20 cellular contexts compared by ENCODE assay signal in genomic region chr6:39922821-39923220, GRCh38. TPM values are rescaled to one million over a fixed set of nuclear protein-coding genes. Genes with fewer than 3 reads are reported as not detected.
DNase-seq lines count a peak whose midpoint lies in the region; ATAC-seq, FAIRE-seq and TF ChIP-seq lines count a peak whose summit lies in the region.
"Had no signal": no experiment of that assay in that cellular context is flagged by ENCODE, and none has a peak within 500 bp of the region (broad histone marks: within the 10 kb centered on the region; RNA-seq: fewer than 3 reads in every experiment).

No MANE protein-coding gene starts in this region.

- no peak overlapping the region for H3K4me3 Mint-ChIP-seq in activated CD8-positive, alpha-beta T cell treated with anti-CD3 and anti-CD28 coated beads for 36 hours
- H3K4me3 Mint-ChIP-seq in activated CD8-positive, alpha-beta T cell treated with anti-CD3 and anti-CD28 coated beads, Interleukin-2, amount 10 ng/mL, durations not matched to agents 7 days and 5 days: no peak overlapping the region
- no peak overlapping the region for H3K4me3 Mint-ChIP-seq in osteocyte (ENCODE audit: unreplicated experiment)
- no peak overlapping the region for H3K4me3 Mint-ChIP-seq in activated CD4-positive, alpha-beta T cell treated with anti-CD3 and anti-CD28 coated beads for 36 hours
- H3K4me3 Mint-ChIP-seq: CD4-positive, CD25-positive, alpha-beta regulatory T cell had no signal

- no peak for TF ChIP-seq CTCF in activated CD8-positive, alpha-beta T cell treated with anti-CD3 and anti-CD28 coated beads for 36 hours (IDR thresholded peaks at IDR 0.05)
- TF ChIP-seq CTCF in DND-41 (IDR thresholded peaks at IDR 0.05; ENCODE audit: borderline replicate concordance, extremely low read depth, low read length, poor library complexity, severe bottlenecking): no peak
- TF ChIP-seq CTCF in kidney (IDR thresholded peaks at IDR 0.05; ENCODE audit: borderline replicate concordance, extremely low read depth, insufficient read depth): no peak
- TF ChIP-seq CTCF in GM10248 (IDR thresholded peaks at IDR 0.05; ENCODE audit: control extremely low read depth, extremely low read depth, low read depth, missing control alignments): no peak
- TF ChIP-seq CTCF in osteocyte (IDR thresholded peaks at IDR 0.05): no peak

- H3K27me3 ChIP-seq in DND-41 (ENCODE audit: insufficient read depth, low read length, poor library complexity): no peaks in the 10 kb centered on the region
- H3K27me3 ChIP-seq in subcutaneous abdominal adipose tissue (ENCODE audit: control insufficient read depth in 5 of 5, insufficient read depth in 4 of 5, low read length in 5 of 5): no peaks in the 10 kb centered on the region

- CTCF ChIA-PET in activated CD8-positive, alpha-beta T cell treated with anti-CD3 and anti-CD28 coated beads for 36 hours (lab: Charles Lee): no interaction called here
- CTCF ChIA-PET in activated CD8-positive, alpha-beta T cell treated with anti-CD3 and anti-CD28 coated beads, Interleukin-2, amount 10 ng/mL, durations not matched to agents 7 days and 5 days (lab: Charles Lee): no interaction called here
- CTCF ChIA-PET in GM10248 (lab: Yijun Ruan, JAX): interaction anchor here (1.3 kb wide), 1 partner anchor 49 kb away, joined by 4 read pairs; no protein-coding TSS in a partner anchor
- CTCF ChIA-PET in activated CD4-positive, alpha-beta T cell treated with anti-CD3 and anti-CD28 coated beads for 36 hours (lab: Charles Lee): no interaction called here

- DNase-seq in activated CD8-positive, alpha-beta T cell treated with anti-CD3 and anti-CD28 coated beads for 36 hours: peak; percentile 9
- DNase-seq in activated CD8-positive, alpha-beta T cell treated with anti-CD3 and anti-CD28 coated beads, Interleukin-2, amount 10 ng/mL, durations not matched to agents 7 days and 5 days: no peak
- DNase-seq in DND-41 (peak; percentile 66), kidney (no peak), GM10248 (ENCODE audit: extremely low spot score) (no peak), osteocyte (ENCODE audit: extremely low spot score, unreplicated experiment) (no peak)
- no peak for DNase-seq in activated CD4-positive, alpha-beta T cell treated with anti-CD3 and anti-CD28 coated beads for 36 hours
- DNase-seq: AML-193; CD4-positive, CD25-positive, alpha-beta regulatory T cell; COR-L47; GDM1; HCEC 1CT; KBM-7; NCI-H1436; NCI-H1930; NCI-H226; NCI-H524; NCI-H82; SHP77 had no signal

- no peak overlapping the region for H3K27ac Mint-ChIP-seq in activated CD8-positive, alpha-beta T cell treated with anti-CD3 and anti-CD28 coated beads for 36 hours
- H3K27ac Mint-ChIP-seq in activated CD8-positive, alpha-beta T cell treated with anti-CD3 and anti-CD28 coated beads, Interleukin-2, amount 10 ng/mL, durations not matched to agents 7 days and 5 days: no peak overlapping the region
- H3K27ac Mint-ChIP-seq in osteocyte (ENCODE audit: unreplicated experiment): no peak overlapping the region
- no peak overlapping the region for H3K27ac Mint-ChIP-seq in activated CD4-positive, alpha-beta T cell treated with anti-CD3 and anti-CD28 coated beads for 36 hours
- H3K27ac Mint-ChIP-seq: CD4-positive, CD25-positive, alpha-beta regulatory T cell had no signal

- H3K4me1 ChIP-seq in DND-41 (ENCODE audit: insufficient read depth, low read length) (peaks cover 19% of the 10 kb centered on the region), kidney (ENCODE audit: control insufficient read depth in 1 of 2, insufficient read depth in 1 of 2, low read depth in 1 of 2, low read length in 2 of 2) (peaks cover 28 to 53% of the 10 kb centered on the region in 2 donors), subcutaneous abdominal adipose tissue (ENCODE audit: control insufficient read depth in 5 of 5, insufficient read depth in 5 of 5, low read length in 5 of 5) (peaks cover 2 to 62% (median 44%) of the 10 kb centered on the region in 5 donors)

- no peaks in the 10 kb centered on the region for H3K9me3 ChIP-seq in DND-41 (ENCODE audit: insufficient read depth, low read length, severe bottlenecking)
- no peaks in the 10 kb centered on the region for H3K9me3 ChIP-seq in kidney (ENCODE audit: control insufficient read depth in 1 of 2, low read length in 2 of 2)
- no peaks in the 10 kb centered on the region for H3K9me3 ChIP-seq in subcutaneous abdominal adipose tissue (ENCODE audit: control insufficient read depth in 5 of 5, low read length in 5 of 5)

- intact Hi-C loops in activated CD8-positive, alpha-beta T cell treated with anti-CD3 and anti-CD28 coated beads for 36 hours (cut with micrococcal nuclease): no loop called here
- intact Hi-C loops in kidney (cut with DNase I): no loop called here
- intact Hi-C loops in activated CD4-positive, alpha-beta T cell treated with anti-CD3 and anti-CD28 coated beads for 36 hours (cut with DNase I, micrococcal nuclease): no loop called here

- no peak for FAIRE-seq in kidney (lab: Jason Lieb, UNC)

- H3K4me2 ChIP-seq in DND-41 (ENCODE audit: insufficient read depth, low read length): no peak overlapping the region

- no peaks in the 10 kb centered on the region for H3K79me2 ChIP-seq in DND-41 (ENCODE audit: insufficient read depth, low read length)

- H2AFZ ChIP-seq in DND-41 (ENCODE audit: low read depth, low read length): peak overlapping the region; percentile 46

- H3K4me3 ChIP-seq in DND-41 (ENCODE audit: low read depth in 1 of 2, low read length in 2 of 2) (no peak overlapping the region), kidney (ENCODE audit: low read length in 2 of 2) (no peak overlapping the region), subcutaneous abdominal adipose tissue (ENCODE audit: low read depth in 1 of 5, low read length in 5 of 5) (peak overlapping the region in 1 of 5 donors; percentile 13)

- no peak overlapping the region for H3K9ac ChIP-seq in DND-41 (ENCODE audit: low read depth, low read length)
- peak overlapping the region in 1 of 2 donors; percentile 40 for H3K9ac ChIP-seq in kidney (ENCODE audit: low read length in 2 of 2)
- peak overlapping the region in 1 of 5 donors; percentile 23 for H3K9ac ChIP-seq in subcutaneous abdominal adipose tissue (ENCODE audit: low read length in 5 of 5)

- no peaks in the 10 kb centered on the region for H4K20me1 ChIP-seq in DND-41 (ENCODE audit: insufficient read depth, low read length)

- no peak for ATAC-seq in activated CD8-positive, alpha-beta T cell treated with anti-CD3 and anti-CD28 coated beads for 36 hours
- no peak for ATAC-seq in activated CD8-positive, alpha-beta T cell treated with anti-CD3 and anti-CD28 coated beads, Interleukin-2, amount 10 ng/mL, durations not matched to agents 7 days and 5 days
- peak; percentile 95 for ATAC-seq in DND-41 (ENCODE audit: insufficient read depth, low read depth)
- no peak for ATAC-seq in activated CD4-positive, alpha-beta T cell treated with anti-CD3 and anti-CD28 coated beads for 36 hours

- peaks cover 8% of the 10 kb centered on the region for H3K4me1 Mint-ChIP-seq in activated CD8-positive, alpha-beta T cell treated with anti-CD3 and anti-CD28 coated beads for 36 hours (ENCODE audit: low read depth)
- H3K4me1 Mint-ChIP-seq in activated CD8-positive, alpha-beta T cell treated with anti-CD3 and anti-CD28 coated beads, Interleukin-2, amount 10 ng/mL, durations not matched to agents 7 days and 5 days (ENCODE audit: low read depth): peaks cover 7% of the 10 kb centered on the region
- peaks cover 3% of the 10 kb centered on the region for H3K4me1 Mint-ChIP-seq in osteocyte (ENCODE audit: unreplicated experiment)
- H3K4me1 Mint-ChIP-seq in activated CD4-positive, alpha-beta T cell treated with anti-CD3 and anti-CD28 coated beads for 36 hours: peaks cover 4% of the 10 kb centered on the region

- peaks cover 4% of the 10 kb centered on the region for H3K9me3 Mint-ChIP-seq in activated CD8-positive, alpha-beta T cell treated with anti-CD3 and anti-CD28 coated beads for 36 hours
- no peaks in the 10 kb centered on the region for H3K9me3 Mint-ChIP-seq in activated CD8-positive, alpha-beta T cell treated with anti-CD3 and anti-CD28 coated beads, Interleukin-2, amount 10 ng/mL, durations not matched to agents 7 days and 5 days (ENCODE audit: insufficient read depth)
- no peaks in the 10 kb centered on the region for H3K9me3 Mint-ChIP-seq in osteocyte (ENCODE audit: unreplicated experiment)
- no peaks in the 10 kb centered on the region for H3K9me3 Mint-ChIP-seq in activated CD4-positive, alpha-beta T cell treated with anti-CD3 and anti-CD28 coated beads for 36 hours (ENCODE audit: low read depth)

- POLR2A ChIA-PET in activated CD8-positive, alpha-beta T cell treated with anti-CD3 and anti-CD28 coated beads for 36 hours (lab: Charles Lee): no interaction called here
- POLR2A ChIA-PET in activated CD8-positive, alpha-beta T cell treated with anti-CD3 and anti-CD28 coated beads, Interleukin-2, amount 10 ng/mL, durations not matched to agents 7 days and 5 days (lab: Charles Lee): no interaction called here
- POLR2A ChIA-PET in GM10248 (lab: Yijun Ruan, JAX): no interaction called here
- POLR2A ChIA-PET in activated CD4-positive, alpha-beta T cell treated with anti-CD3 and anti-CD28 coated beads for 36 hours (lab: Charles Lee): no interaction called here

- no peaks in the 10 kb centered on the region for H3K36me3 ChIP-seq in DND-41 (ENCODE audit: insufficient read depth, low read length)
- H3K36me3 ChIP-seq in kidney (ENCODE audit: control insufficient read depth in 1 of 2, insufficient read depth in 2 of 2, low read length in 2 of 2): peaks cover 5 to 38% of the 10 kb centered on the region in 2 donors
- H3K36me3 ChIP-seq in subcutaneous abdominal adipose tissue (ENCODE audit: control insufficient read depth in 5 of 5, insufficient read depth in 5 of 5, low read length in 5 of 5): peaks cover 9 to 52% (median 40%) of the 10 kb centered on the region in 5 donors

- no peaks in the 10 kb centered on the region for H3K27me3 Mint-ChIP-seq in activated CD8-positive, alpha-beta T cell treated with anti-CD3 and anti-CD28 coated beads for 36 hours
- H3K27me3 Mint-ChIP-seq in activated CD8-positive, alpha-beta T cell treated with anti-CD3 and anti-CD28 coated beads, Interleukin-2, amount 10 ng/mL, durations not matched to agents 7 days and 5 days (ENCODE audit: low read depth): no peaks in the 10 kb centered on the region
- no peaks in the 10 kb centered on the region for H3K27me3 Mint-ChIP-seq in osteocyte (ENCODE audit: unreplicated experiment)
- no peaks in the 10 kb centered on the region for H3K27me3 Mint-ChIP-seq in activated CD4-positive, alpha-beta T cell treated with anti-CD3 and anti-CD28 coated beads for 36 hours
- H3K27me3 Mint-ChIP-seq: CD4-positive, CD25-positive, alpha-beta regulatory T cell had no signal

- peak overlapping the region; percentile 64 for H3K27ac ChIP-seq in DND-41 (ENCODE audit: low read length)
- peak overlapping the region; percentile 54 to 86 for H3K27ac ChIP-seq in kidney (ENCODE audit: low read depth in 2 of 2, low read length in 2 of 2)
- peak overlapping the region; percentile 85 for H3K27ac ChIP-seq in subcutaneous abdominal adipose tissue (ENCODE audit: low read depth, low read length)

- H3K36me3 Mint-ChIP-seq in activated CD8-positive, alpha-beta T cell treated with anti-CD3 and anti-CD28 coated beads for 36 hours (ENCODE audit: low read depth): no peaks in the 10 kb centered on the region
- H3K36me3 Mint-ChIP-seq in activated CD8-positive, alpha-beta T cell treated with anti-CD3 and anti-CD28 coated beads, Interleukin-2, amount 10 ng/mL, durations not matched to agents 7 days and 5 days (ENCODE audit: low read depth): no peaks in the 10 kb centered on the region
- H3K36me3 Mint-ChIP-seq in osteocyte (ENCODE audit: unreplicated experiment): peaks cover 37% of the 10 kb centered on the region
- H3K36me3 Mint-ChIP-seq in activated CD4-positive, alpha-beta T cell treated with anti-CD3 and anti-CD28 coated beads for 36 hours (ENCODE audit: low read depth): peaks cover 14% of the 10 kb centered on the region
- H3K36me3 Mint-ChIP-seq: CD4-positive, CD25-positive, alpha-beta regulatory T cell had no signal

RNA-seq across cellular contexts. Expression of gene MOCS1, which starts 11.4 kb away (rescaled TPM):
- total RNA-seq in activated CD8-positive, alpha-beta T cell treated with anti-CD3 and anti-CD28 coated beads for 36 hours: 1 to 10 TPM; 1.5 to 1.8 TPM
- not detected for total RNA-seq in activated CD8-positive, alpha-beta T cell treated with anti-CD3 and anti-CD28 coated beads, Interleukin-2, amount 10 ng/mL, durations not matched to agents 7 days and 5 days
- 25.9 TPM for total RNA-seq in kidney
- 41.3 TPM for polyA plus RNA-seq in kidney (ENCODE audit: insufficient read depth, low read depth, low replicate concordance)
- total RNA-seq in osteocyte: 14.9 and 15.1 TPM in 2 replicates
- total RNA-seq in activated CD4-positive, alpha-beta T cell treated with anti-CD3 and anti-CD28 coated beads for 36 hours: 1 to 10 TPM; 6.2 to 6.4 TPM

Comparison
In these comparisons a context has a peak if more than half of its experiments do, and no peak if none do; other contexts are left out.
1. DNase-seq: peak in activated CD8-positive, alpha-beta T cell treated with anti-CD3 and anti-CD28 coated beads for 36 hours (single experiment) and DND-41 (single experiment); none in activated CD8-positive, alpha-beta T cell treated with anti-CD3 and anti-CD28 coated beads, Interleukin-2, amount 10 ng/mL, durations not matched to agents 7 days and 5 days (single experiment), kidney (single experiment), GM10248 (single experiment), osteocyte (single experiment) and activated CD4-positive, alpha-beta T cell treated with anti-CD3 and anti-CD28 coated beads for 36 hours (single experiment).
2. Peak in every context shown above with its lines, with median percentiles within 50 percentile points of each other: H3K27ac ChIP-seq.